Comparison of ENCODE assay signal across 8 cellular contexts in the genomic region with DNA sequence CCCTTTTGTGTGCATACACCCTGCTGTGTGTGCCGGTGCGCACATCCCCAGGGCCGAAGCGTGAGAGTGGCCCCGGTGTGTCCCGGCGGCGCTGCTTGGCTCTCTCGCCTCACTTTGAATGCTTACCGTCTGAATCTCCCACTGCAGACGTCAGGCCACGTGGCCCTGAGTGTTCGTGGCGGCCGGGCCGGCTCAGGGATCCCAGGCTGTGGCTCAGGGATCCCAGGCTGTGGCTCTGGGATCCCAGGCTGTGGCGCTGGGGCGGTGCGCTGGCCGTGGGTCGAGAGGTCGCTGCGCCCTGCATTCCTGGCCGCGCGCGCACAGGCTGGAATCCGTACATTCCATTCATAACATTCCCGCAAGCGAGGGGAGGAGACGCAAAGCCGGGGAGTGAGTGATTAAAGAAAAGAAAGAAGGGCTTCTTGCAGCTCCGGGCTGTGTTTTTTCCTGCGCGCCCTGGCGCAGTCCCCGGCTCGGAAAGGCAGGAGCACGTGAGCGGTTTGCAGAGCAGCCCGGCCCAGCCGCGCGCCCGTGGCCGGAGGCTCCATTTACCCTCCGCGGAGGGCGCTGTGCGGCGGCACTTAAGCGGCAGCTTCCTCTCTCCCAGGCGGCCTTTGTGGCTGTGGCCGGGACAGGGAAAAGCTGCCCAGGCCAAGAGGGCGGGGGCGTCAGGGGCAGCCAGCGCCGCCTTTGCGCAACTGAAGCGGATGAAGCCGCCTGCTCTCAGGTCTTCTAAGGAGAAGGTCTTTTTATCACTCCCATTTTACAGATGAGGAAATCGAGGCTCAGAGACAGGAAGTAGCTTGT.
DNase-seq lines count a peak whose midpoint lies in the region; FAIRE-seq lines count a peak whose summit lies in the region.

No MANE protein-coding gene starts in this region.

- no peaks in the 10 kb centered on the region for H3K9me3 ChIP-seq in neuron (ENCODE audit: low read length)

- H3K4me3 ChIP-seq in neuron (ENCODE audit: low read length): peak overlapping the region; percentile 15

- H3K36me3 ChIP-seq in neuron (ENCODE audit: insufficient read depth, low read length): no peaks in the 10 kb centered on the region

- DNase-seq in GM04503 (ENCODE audit: low read depth): peak; percentile 91
- peak; percentile 42 to 60 for DNase-seq in SW 1271 (lab: John Stamatoyannopoulos, UW)
- peak; percentile 49 to 59 for DNase-seq in frontal cortex (ENCODE audit: low spot score in 2 of 2)
- no peak for DNase-seq in NCI-H1105 treated with DMSO at 0.1 percent for 48 hours (lab: John Stamatoyannopoulos, UW)
- no peak for DNase-seq in NCI-H1048 (lab: John Stamatoyannopoulos, UW)
- no peak for DNase-seq in activated CD8-positive, alpha-beta memory T cell treated with anti-CD3 and anti-CD28 coated beads for 24 hours
- no peak for DNase-seq in Kasumi-1 (lab: John Stamatoyannopoulos, UW)

- H2AFZ ChIP-seq in neuron (ENCODE audit: low read depth, low read length): peak overlapping the region; percentile 31

- no peak for FAIRE-seq in frontal cortex (lab: Jason Lieb, UNC)

- no peaks in the 10 kb centered on the region for H3K27me3 ChIP-seq in neuron (ENCODE audit: insufficient read depth, low read length)

- peaks cover 14% of the 10 kb centered on the region for H3K4me1 ChIP-seq in neuron (ENCODE audit: insufficient read depth, low read length)

Comparison
In these comparisons a context has a peak if more than half of its experiments do, and no peak if none do; other contexts are left out.
1. DNase-seq: peak in GM04503 (single experiment), SW 1271 (2 of 2) and frontal cortex (2 of 2); none in NCI-H1105 treated with DMSO at 0.1 percent for 48 hours (single experiment), NCI-H1048 (single experiment), activated CD8-positive, alpha-beta memory T cell treated with anti-CD3 and anti-CD28 coated beads for 24 hours (single experiment) and Kasumi-1 (0 of 2).